In genomic region chr18:34600874-34601273, GRCh38 we compare ENCODE assay signal across 33 cellular contexts.
"Had no signal": no experiment of that assay in that cellular context is flagged by ENCODE, and none has a peak within 500 bp of the region (broad histone marks: within the 10 kb centered on the region; RNA-seq: fewer than 3 reads in every experiment).

No MANE protein-coding gene starts in this region.

- DNase-seq: activated CD4-positive, alpha-beta memory T cell treated with anti-CD3 and anti-CD28 coated beads, Interleukin-2, amount 10 ng/mL, durations not matched to agents 7 days and 5 days; activated CD4-positive, alpha-beta T cell treated with anti-CD3 and anti-CD28 coated beads for 1 hour; activated CD4-positive, alpha-beta T cell treated with anti-CD3 and anti-CD28 coated beads for 4 hours; activated CD4-positive, alpha-beta T cell treated with anti-CD3 and anti-CD28 coated beads, Interleukin-2, amount 10 ng/mL, durations not matched to agents 7 days and 5 days; activated CD4-positive, alpha-beta T cell treated with anti-CD3 and anti-CD28 coated beads, Interleukin-2, amount 50 U/mL, for 4 hours; activated CD4-positive, CD25-positive, alpha-beta regulatory T cell; activated CD8-positive, alpha-beta memory T cell treated with anti-CD3 and anti-CD28 coated beads, Interleukin-2, amount 50 U/mL, for 48 hours; activated gamma-delta T cell; activated naive CD4-positive, alpha-beta T cell; activated naive CD4-positive, alpha-beta T cell treated with anti-CD3 and anti-CD28 coated beads, Interleukin-2, amount 10 ng/mL, durations not matched to agents 7 days and 5 days; activated naive CD8-positive, alpha-beta T cell treated with anti-CD3 and anti-CD28 coated beads, Interleukin-2, amount 10 ng/mL, durations not matched to agents 7 days and 5 days; activated T-cell treated with anti-CD3 and anti-CD28 coated beads for 4 hours; activated T-cell treated with anti-CD3 and anti-CD28 coated beads, Interleukin-2, amount 50 U/mL, for 24 hours; activated T-cell treated with anti-CD3 and anti-CD28 coated beads, Interleukin-2, amount 50 U/mL, for 72 hours; dorsolateral prefrontal cortex; effector memory CD4-positive, alpha-beta T cell; endodermal cell; glutamatergic neuron; heart left ventricle; T-helper 1 cell; T-helper 17 cell; T1000; WERI-Rb-1 had no signal

- H3K9me3 ChIP-seq: ascending aorta, breast epithelium, heart left ventricle had no signal

- H3K27ac ChIP-seq: ascending aorta, breast epithelium, cardiac muscle cell, coronary artery, heart left ventricle, WERI-Rb-1 had no signal

- H3K4me3 ChIP-seq: ascending aorta, breast epithelium, cardiac muscle cell, coronary artery, dorsolateral prefrontal cortex, heart left ventricle had no signal

- H3K36me3 Mint-ChIP-seq: activated naive CD4-positive, alpha-beta T cell treated with anti-CD3 and anti-CD28 coated beads, Interleukin-2, amount 10 ng/mL, durations not matched to agents 7 days and 5 days; activated naive CD4-positive, alpha-beta T cell treated with anti-CD3 and anti-CD28 coated beads, Interleukin-2, amount 50 U/mL, for 72 hours; activated naive CD8-positive, alpha-beta T cell treated with anti-CD3 and anti-CD28 coated beads, Interleukin-2, amount 10 ng/mL, durations not matched to agents 7 days and 5 days; brain had no signal

- H3K4me3 Mint-ChIP-seq: activated CD4-positive, alpha-beta memory T cell treated with anti-CD3 and anti-CD28 coated beads, Interleukin-2, amount 10 ng/mL, durations not matched to agents 7 days and 5 days; activated CD4-positive, alpha-beta T cell treated with anti-CD3 and anti-CD28 coated beads, Interleukin-2, amount 10 ng/mL, durations not matched to agents 7 days and 5 days; activated naive CD4-positive, alpha-beta T cell treated with anti-CD3 and anti-CD28 coated beads, Interleukin-2, amount 10 ng/mL, durations not matched to agents 7 days and 5 days; activated naive CD8-positive, alpha-beta T cell treated with anti-CD3 and anti-CD28 coated beads, Interleukin-2, amount 10 ng/mL, durations not matched to agents 7 days and 5 days; activated T-cell treated with anti-CD3 and anti-CD28 coated beads, Interleukin-2, amount 50 U/mL, for 24 hours; activated T-cell treated with anti-CD3 and anti-CD28 coated beads, Interleukin-2, amount 50 U/mL, for 72 hours; brain; central memory CD8-positive, alpha-beta T cell; dendritic cell treated with granulocyte-macrophage colony-stimulating factor and Interleukin-4, amounts not matched to agents 40 ng/mL and 50 ng/mL, for 4 days; endodermal cell; T-helper 17 cell; T-helper 2 cell treated with Interferon-gamma antibody and Interleukin-4, amounts not matched to agents 5 μg/mL and 100 μg/mL, for 36 hours had no signal

- H3K4me1 Mint-ChIP-seq: activated CD4-positive, alpha-beta memory T cell treated with anti-CD3 and anti-CD28 coated beads, Interleukin-2, amount 10 ng/mL, durations not matched to agents 7 days and 5 days; activated CD4-positive, alpha-beta T cell treated with anti-CD3 and anti-CD28 coated beads, Interleukin-2, amount 10 ng/mL, durations not matched to agents 7 days and 5 days; activated naive CD4-positive, alpha-beta T cell treated with anti-CD3 and anti-CD28 coated beads, Interleukin-2, amount 10 ng/mL, durations not matched to agents 7 days and 5 days; activated naive CD8-positive, alpha-beta T cell treated with anti-CD3 and anti-CD28 coated beads, Interleukin-2, amount 10 ng/mL, durations not matched to agents 7 days and 5 days; central memory CD8-positive, alpha-beta T cell; T-helper 17 cell had no signal

- H3K27me3 Mint-ChIP-seq: activated CD4-positive, alpha-beta memory T cell treated with anti-CD3 and anti-CD28 coated beads, Interleukin-2, amount 10 ng/mL, durations not matched to agents 7 days and 5 days; activated CD4-positive, alpha-beta T cell treated with anti-CD3 and anti-CD28 coated beads, Interleukin-2, amount 10 ng/mL, durations not matched to agents 7 days and 5 days; activated naive CD4-positive, alpha-beta T cell treated with anti-CD3 and anti-CD28 coated beads, Interleukin-2, amount 10 ng/mL, durations not matched to agents 7 days and 5 days; activated naive CD8-positive, alpha-beta T cell treated with anti-CD3 and anti-CD28 coated beads, Interleukin-2, amount 10 ng/mL, durations not matched to agents 7 days and 5 days; activated T-cell treated with anti-CD3 and anti-CD28 coated beads, Interleukin-2, amount 50 U/mL, for 24 hours; brain; central memory CD8-positive, alpha-beta T cell; dendritic cell treated with granulocyte-macrophage colony-stimulating factor and Interleukin-4, amounts not matched to agents 40 ng/mL and 50 ng/mL, for 4 days; T-helper 17 cell had no signal

- ATAC-seq: activated naive CD4-positive, alpha-beta T cell treated with anti-CD3 and anti-CD28 coated beads, Interleukin-2, amount 50 U/mL, for 72 hours; activated T-cell treated with anti-CD3 and anti-CD28 coated beads, Interleukin-2, amount 50 U/mL, for 72 hours; esophagus mucosa; T-helper 17 cell had no signal

- H3K9me3 Mint-ChIP-seq: activated CD4-positive, alpha-beta memory T cell treated with anti-CD3 and anti-CD28 coated beads, Interleukin-2, amount 10 ng/mL, durations not matched to agents 7 days and 5 days; activated CD4-positive, alpha-beta T cell treated with anti-CD3 and anti-CD28 coated beads, Interleukin-2, amount 10 ng/mL, durations not matched to agents 7 days and 5 days; activated naive CD4-positive, alpha-beta T cell treated with anti-CD3 and anti-CD28 coated beads, Interleukin-2, amount 10 ng/mL, durations not matched to agents 7 days and 5 days; activated naive CD8-positive, alpha-beta T cell treated with anti-CD3 and anti-CD28 coated beads, Interleukin-2, amount 10 ng/mL, durations not matched to agents 7 days and 5 days; activated T-cell treated with anti-CD3 and anti-CD28 coated beads, Interleukin-2, amount 50 U/mL, for 24 hours; brain; dendritic cell treated with granulocyte-macrophage colony-stimulating factor and Interleukin-4, amounts not matched to agents 40 ng/mL and 50 ng/mL, for 4 days; T-helper 2 cell treated with Interferon-gamma antibody and Interleukin-4, amounts not matched to agents 5 μg/mL and 100 μg/mL, for 36 hours had no signal

- H3K4me1 ChIP-seq: breast epithelium had no signal

- H3K27ac Mint-ChIP-seq: activated CD4-positive, alpha-beta memory T cell treated with anti-CD3 and anti-CD28 coated beads, Interleukin-2, amount 10 ng/mL, durations not matched to agents 7 days and 5 days; activated CD4-positive, alpha-beta T cell treated with anti-CD3 and anti-CD28 coated beads, Interleukin-2, amount 10 ng/mL, durations not matched to agents 7 days and 5 days; activated naive CD4-positive, alpha-beta T cell treated with anti-CD3 and anti-CD28 coated beads, Interleukin-2, amount 10 ng/mL, durations not matched to agents 7 days and 5 days; activated naive CD4-positive, alpha-beta T cell treated with anti-CD3 and anti-CD28 coated beads, Interleukin-2, amount 50 U/mL, for 72 hours; activated naive CD8-positive, alpha-beta T cell treated with anti-CD3 and anti-CD28 coated beads, Interleukin-2, amount 10 ng/mL, durations not matched to agents 7 days and 5 days; activated T-cell treated with anti-CD3 and anti-CD28 coated beads, Interleukin-2, amount 50 U/mL, for 24 hours; activated T-cell treated with anti-CD3 and anti-CD28 coated beads, Interleukin-2, amount 50 U/mL, for 72 hours; brain; dendritic cell treated with granulocyte-macrophage colony-stimulating factor and Interleukin-4, amounts not matched to agents 40 ng/mL and 50 ng/mL, for 4 days; endodermal cell; T-helper 17 cell; T-helper 2 cell treated with Interferon-gamma antibody and Interleukin-4, amounts not matched to agents 5 μg/mL and 100 μg/mL, for 36 hours had no signal

- H3K36me3 ChIP-seq: ascending aorta, breast epithelium, cardiac muscle cell, heart left ventricle, WERI-Rb-1 had no signal

- H3K27me3 ChIP-seq: ascending aorta, breast epithelium, cardiac muscle cell, dorsolateral prefrontal cortex, heart left ventricle had no signal
